Comparison of ENCODE assay signal across 1 cellular context in genomic region chr17:32876414-32877163, GRCh38.
A peak's percentile ranks its signal among the peaks of the same experiment; 100 is the strongest.
TF ChIP-seq lines count a peak whose summit lies in the region.

Gene MYO1D, minus strand, starts transcription at chr17:32877124. Its CDS starts 252 bp downstream, at chr17:32876872.

TF ChIP-seq in K562, 482 proteins besides CTCF, POLR2A, EP300 and RAD21 (continued from another document and continues in another):
- TF ChIP-seq, protein P1, sequence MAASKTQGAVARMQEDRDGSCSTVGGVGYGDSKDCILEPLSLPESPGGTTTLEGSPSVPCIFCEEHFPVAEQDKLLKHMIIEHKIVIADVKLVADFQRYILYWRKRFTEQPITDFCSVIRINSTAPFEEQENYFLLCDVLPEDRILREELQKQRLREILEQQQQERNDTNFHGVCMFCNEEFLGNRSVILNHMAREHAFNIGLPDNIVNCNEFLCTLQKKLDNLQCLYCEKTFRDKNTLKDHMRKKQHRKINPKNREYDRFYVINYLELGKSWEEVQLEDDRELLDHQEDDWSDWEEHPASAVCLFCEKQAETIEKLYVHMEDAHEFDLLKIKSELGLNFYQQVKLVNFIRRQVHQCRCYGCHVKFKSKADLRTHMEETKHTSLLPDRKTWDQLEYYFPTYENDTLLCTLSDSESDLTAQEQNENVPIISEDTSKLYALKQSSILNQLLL (CRISPR knock-in tag; IDR thresholded peaks at IDR 0.05; ENCODE audit: borderline replicate concordance), result no peak
- no peak for TF ChIP-seq CCAR2 (IDR thresholded peaks at IDR 0.05; ENCODE audit: low read depth, low read length)
- TF ChIP-seq SP2 (IDR thresholded peaks at IDR 0.05; ENCODE audit: extremely low read depth, low read depth, low read length, poor library complexity, severe bottlenecking), result no peak
- TF ChIP-seq HMGXB4 (CRISPR knock-in tag; IDR thresholded peaks at IDR 0.05), result peak; percentile 87
- TF ChIP-seq CREM (IDR thresholded peaks at IDR 0.05; ENCODE audit: low read depth), result peak; percentile 35
- no peak for TF ChIP-seq TAF9B (IDR thresholded peaks at IDR 0.05; ENCODE audit: partially characterized antibody)
- peak in 1 of 2 experiments; percentile 87; a peak in 2 of 4 replicates for TF ChIP-seq ZNF639 (CRISPR knock-in tag; conservative IDR thresholded peaks at IDR 0.05 in 1 of 2, IDR thresholded peaks at IDR 0.05 in 1 of 2)
- TF ChIP-seq SMAD4 (CRISPR knock-in tag; conservative IDR thresholded peaks at IDR 0.05), result peak; percentile 63
- TF ChIP-seq DNMT1 (IDR thresholded peaks at IDR 0.05), result no peak
- peak; percentile 67; the same call in 1 of the 2 replicates for TF ChIP-seq MTA3 (IDR thresholded peaks at IDR 0.05; ENCODE audit: borderline replicate concordance)
- TF ChIP-seq, protein P2, sequence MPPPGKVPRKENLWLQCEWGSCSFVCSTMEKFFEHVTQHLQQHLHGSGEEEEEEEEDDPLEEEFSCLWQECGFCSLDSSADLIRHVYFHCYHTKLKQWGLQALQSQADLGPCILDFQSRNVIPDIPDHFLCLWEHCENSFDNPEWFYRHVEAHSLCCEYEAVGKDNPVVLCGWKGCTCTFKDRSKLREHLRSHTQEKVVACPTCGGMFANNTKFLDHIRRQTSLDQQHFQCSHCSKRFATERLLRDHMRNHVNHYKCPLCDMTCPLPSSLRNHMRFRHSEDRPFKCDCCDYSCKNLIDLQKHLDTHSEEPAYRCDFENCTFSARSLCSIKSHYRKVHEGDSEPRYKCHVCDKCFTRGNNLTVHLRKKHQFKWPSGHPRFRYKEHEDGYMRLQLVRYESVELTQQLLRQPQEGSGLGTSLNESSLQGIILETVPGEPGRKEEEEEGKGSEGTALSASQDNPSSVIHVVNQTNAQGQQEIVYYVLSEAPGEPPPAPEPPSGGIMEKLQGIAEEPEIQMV (tag; conservative IDR thresholded peaks at IDR 0.05; ENCODE audit: low read depth), result no peak
- TF ChIP-seq TAF7 (tag; IDR thresholded peaks at IDR 0.05), result no peak
- TF ChIP-seq, protein P3, sequence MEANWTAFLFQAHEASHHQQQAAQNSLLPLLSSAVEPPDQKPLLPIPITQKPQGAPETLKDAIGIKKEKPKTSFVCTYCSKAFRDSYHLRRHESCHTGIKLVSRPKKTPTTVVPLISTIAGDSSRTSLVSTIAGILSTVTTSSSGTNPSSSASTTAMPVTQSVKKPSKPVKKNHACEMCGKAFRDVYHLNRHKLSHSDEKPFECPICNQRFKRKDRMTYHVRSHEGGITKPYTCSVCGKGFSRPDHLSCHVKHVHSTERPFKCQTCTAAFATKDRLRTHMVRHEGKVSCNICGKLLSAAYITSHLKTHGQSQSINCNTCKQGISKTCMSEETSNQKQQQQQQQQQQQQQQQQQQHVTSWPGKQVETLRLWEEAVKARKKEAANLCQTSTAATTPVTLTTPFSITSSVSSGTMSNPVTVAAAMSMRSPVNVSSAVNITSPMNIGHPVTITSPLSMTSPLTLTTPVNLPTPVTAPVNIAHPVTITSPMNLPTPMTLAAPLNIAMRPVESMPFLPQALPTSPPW (CRISPR knock-in tag; IDR thresholded peaks at IDR 0.05), result peak; percentile 74
- TF ChIP-seq E2F3 (CRISPR knock-in tag; IDR thresholded peaks at IDR 0.05), result no peak
- peak; percentile 58 for TF ChIP-seq ARID4B (CRISPR knock-in tag; IDR thresholded peaks at IDR 0.05)
- TF ChIP-seq RBFOX2 (IDR thresholded peaks at IDR 0.05; ENCODE audit: low read depth, low read length), result peak; percentile 77
- TF ChIP-seq, protein P4, sequence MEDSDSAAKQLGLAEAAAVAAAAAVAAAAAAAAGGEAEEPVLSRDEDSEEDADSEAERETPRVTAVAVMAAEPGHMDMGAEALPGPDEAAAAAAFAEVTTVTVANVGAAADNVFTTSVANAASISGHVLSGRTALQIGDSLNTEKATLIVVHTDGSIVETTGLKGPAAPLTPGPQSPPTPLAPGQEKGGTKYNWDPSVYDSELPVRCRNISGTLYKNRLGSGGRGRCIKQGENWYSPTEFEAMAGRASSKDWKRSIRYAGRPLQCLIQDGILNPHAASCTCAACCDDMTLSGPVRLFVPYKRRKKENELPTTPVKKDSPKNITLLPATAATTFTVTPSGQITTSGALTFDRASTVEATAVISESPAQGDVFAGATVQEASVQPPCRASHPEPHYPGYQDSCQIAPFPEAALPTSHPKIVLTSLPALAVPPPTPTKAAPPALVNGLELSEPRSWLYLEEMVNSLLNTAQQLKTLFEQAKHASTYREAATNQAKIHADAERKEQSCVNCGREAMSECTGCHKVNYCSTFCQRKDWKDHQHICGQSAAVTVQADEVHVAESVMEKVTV (CRISPR knock-in tag; IDR thresholded peaks at IDR 0.05), result 0 out of 2 replicates have a peak, but pooled peaks have one; percentile 22
- no peak for TF ChIP-seq ZNF79 (CRISPR knock-in tag; IDR thresholded peaks at IDR 0.05; ENCODE audit: low read depth)
- TF ChIP-seq ZSCAN29 (IDR thresholded peaks at IDR 0.05), result no peak
- TF ChIP-seq HDAC6 (IDR thresholded peaks at IDR 0.05; ENCODE audit: low read depth, low read length), result no peak
- TF ChIP-seq ZNF507 (tag; conservative IDR thresholded peaks at IDR 0.05), result no peak
- peak; percentile 64 for TF ChIP-seq KLF1 (tag; IDR thresholded peaks at IDR 0.05)
- peak; percentile 80; the same call in 1 of the 2 replicates for TF ChIP-seq NKRF (IDR thresholded peaks at IDR 0.05; ENCODE audit: borderline replicate concordance)
- TF ChIP-seq ATF3 (IDR thresholded peaks at IDR 0.05), result peak; percentile 55
- no peak for TF ChIP-seq ATF3 (CRISPR knock-in tag; conservative IDR thresholded peaks at IDR 0.05)
- no peak for TF ChIP-seq POU5F1 (IDR thresholded peaks at IDR 0.05; ENCODE audit: borderline replicate concordance, low read depth, low read length, partially characterized antibody)
- no peak for TF ChIP-seq ZNF76 (CRISPR knock-in tag; IDR thresholded peaks at IDR 0.05; ENCODE audit: borderline replicate concordance)
- no peak for TF ChIP-seq ZNF707 (CRISPR knock-in tag; conservative IDR thresholded peaks at IDR 0.05)
- TF ChIP-seq ZNF217 (CRISPR knock-in tag; IDR thresholded peaks at IDR 0.05), result no peak
- peak; percentile 86 for TF ChIP-seq ZNF644 (tag; IDR thresholded peaks at IDR 0.05; ENCODE audit: low read depth)
- TF ChIP-seq ESRRB (CRISPR knock-in tag; IDR thresholded peaks at IDR 0.05; ENCODE audit: borderline replicate concordance), result no peak
- peak; percentile 89 for TF ChIP-seq GATAD2A (IDR thresholded peaks at IDR 0.05)
- TF ChIP-seq KLF6 (CRISPR knock-in tag; IDR thresholded peaks at IDR 0.05; ENCODE audit: borderline replicate concordance), result no peak
- no peak for TF ChIP-seq BHLHE40 (IDR thresholded peaks at IDR 0.05; ENCODE audit: low read length)
- TF ChIP-seq HSF4 (CRISPR knock-in tag; IDR thresholded peaks at IDR 0.05; ENCODE audit: borderline replicate concordance), result no peak
- no peak for TF ChIP-seq TAF15 (IDR thresholded peaks at IDR 0.05; ENCODE audit: low read depth, low read length)
- peak; percentile 60; the same call in 1 of the 2 replicates for TF ChIP-seq KLF13 (tag; IDR thresholded peaks at IDR 0.05; ENCODE audit: borderline replicate concordance, low read depth)
- no peak for TF ChIP-seq CSDE1 (IDR thresholded peaks at IDR 0.05)
- no peak for TF ChIP-seq ZNF445 (CRISPR knock-in tag; IDR thresholded peaks at IDR 0.05; ENCODE audit: low read depth)
- TF ChIP-seq, protein P5, sequence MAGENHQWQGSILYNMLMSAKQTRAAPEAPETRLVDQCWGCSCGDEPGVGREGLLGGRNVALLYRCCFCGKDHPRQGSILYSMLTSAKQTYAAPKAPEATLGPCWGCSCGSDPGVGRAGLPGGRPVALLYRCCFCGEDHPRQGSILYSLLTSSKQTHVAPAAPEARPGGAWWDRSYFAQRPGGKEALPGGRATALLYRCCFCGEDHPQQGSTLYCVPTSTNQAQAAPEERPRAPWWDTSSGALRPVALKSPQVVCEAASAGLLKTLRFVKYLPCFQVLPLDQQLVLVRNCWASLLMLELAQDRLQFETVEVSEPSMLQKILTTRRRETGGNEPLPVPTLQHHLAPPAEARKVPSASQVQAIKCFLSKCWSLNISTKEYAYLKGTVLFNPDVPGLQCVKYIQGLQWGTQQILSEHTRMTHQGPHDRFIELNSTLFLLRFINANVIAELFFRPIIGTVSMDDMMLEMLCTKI (IDR thresholded peaks at IDR 0.05; ENCODE audit: partially characterized antibody), result no peak
- no peak for TF ChIP-seq ZNF324 (CRISPR knock-in tag; IDR thresholded peaks at IDR 0.05)
- no peak for TF ChIP-seq ZNF133 (CRISPR knock-in tag; IDR thresholded peaks at IDR 0.05)
- TF ChIP-seq HDAC8 (tag; IDR thresholded peaks at IDR 0.05), result peak; percentile 43; the same call in 1 of the 2 replicates
- TF ChIP-seq CBFB (CRISPR knock-in tag; IDR thresholded peaks at IDR 0.05), result no peak
- TF ChIP-seq ESRRA (IDR thresholded peaks at IDR 0.05; ENCODE audit: borderline replicate concordance, low read depth), result peak; percentile 27; the same call in 1 of the 2 replicates
- TF ChIP-seq FOXJ3 (CRISPR knock-in tag; IDR thresholded peaks at IDR 0.05), result no peak
